19 cellular contexts compared by ENCODE assay signal in genomic region chr14:89856871-89857345, GRCh38.
DNase-seq lines count a peak whose midpoint lies in the region; ATAC-seq, FAIRE-seq and TF ChIP-seq lines count a peak whose summit lies in the region.
"Had no signal": no experiment of that assay in that cellular context is flagged by ENCODE, and none has a peak within 500 bp of the region (broad histone marks: within the 10 kb centered on the region; RNA-seq: fewer than 3 reads in every experiment).

No MANE protein-coding gene starts in this region.

- in situ Hi-C loops in Panc1 (cut with HindIII; ENCODE audit: low pct_unique_long_range_greater_than_20kb, low sequenced_read_pairs), result no loop called here

- POLR2A ChIA-PET in Panc1 (lab: Charles Lee), result no interaction called here

- H3K4me3 ChIP-seq in Panc1 (ENCODE audit: low read depth in 2 of 2, low read length in 2 of 2) (no peak overlapping the region), epithelial cell of esophagus (ENCODE audit: low read length) (no peak overlapping the region), pancreas (no peak overlapping the region), neuronal stem cell (ENCODE audit: low read length in 2 of 2) (no peak overlapping the region)
- H3K4me3 ChIP-seq: colonic mucosa, uterus had no signal

- no TSS peak for BruUV-seq in Panc1 (replicated peaks; lab: Mats Ljungman, UMichigan)

- CTCF ChIA-PET in Panc1 (lab: Charles Lee), result no interaction called here

- intact Hi-C loops in Panc1 (cut with micrococcal nuclease; ENCODE audit: unreplicated experiment), result no loop called here
- intact Hi-C loops in pancreas (cut with DNase I), result no loop called here

- peak; percentile 12; the same call in 1 of the 2 replicates for ATAC-seq in Panc1
- ATAC-seq in pancreas, result peak; percentile 23 to 46 (median 28)
- ATAC-seq in GM18505 (IDR thresholded peaks at IDR 0.05; ENCODE audit: unreplicated experiment), result no peak
- ATAC-seq: activated CD4-positive, alpha-beta T cell treated with anti-CD3 and anti-CD28 coated beads for 36 hours; activated CD8-positive, alpha-beta memory T cell treated with anti-CD3 and anti-CD28 coated beads, Interleukin-2, amount 10 ng/mL, durations not matched to agents 7 days and 5 days had no signal

- no peak overlapping the region for H4K8ac ChIP-seq in neuronal stem cell (ENCODE audit: low read depth, low read length)

- H3K23ac ChIP-seq in neuronal stem cell (ENCODE audit: low read depth, low read length, poor library complexity), result no peak overlapping the region

- H3K9me3 ChIP-seq in Panc1 (ENCODE audit: control insufficient read depth, insufficient read depth, low read depth, low read length) (no peaks in the 10 kb centered on the region), pancreas (no peaks in the 10 kb centered on the region), neuronal stem cell (replicated peaks in 1 of 2; ENCODE audit: control insufficient read depth in 2 of 2, insufficient read depth in 1 of 2, low read depth in 1 of 2, low read length in 2 of 2) (no peaks in the 10 kb centered on the region)
- H3K9me3 ChIP-seq: colonic mucosa, uterus had no signal

- no peak overlapping the region for H3K18ac ChIP-seq in neuronal stem cell (ENCODE audit: low read length)

- H3K27ac ChIP-seq in Panc1 (ENCODE audit: low read length), result no peak overlapping the region
- no peak overlapping the region for H3K27ac ChIP-seq in pancreas
- no peak overlapping the region for H3K27ac ChIP-seq in neuronal stem cell (replicated peaks; ENCODE audit: low read length)
- H3K27ac ChIP-seq: colonic mucosa, uterus had no signal

- H3K4me1 ChIP-seq in Panc1 (ENCODE audit: control insufficient read depth, insufficient read depth, low read length), result no peaks in the 10 kb centered on the region
- H3K4me1 ChIP-seq in pancreas, result peaks cover 0 to 5% (median 0%) of the 10 kb centered on the region in 3 donors
- no peaks in the 10 kb centered on the region for H3K4me1 ChIP-seq in neuronal stem cell (ENCODE audit: control insufficient read depth in 2 of 2, insufficient read depth in 1 of 2, low read depth in 1 of 2, low read length in 2 of 2)
- H3K4me1 ChIP-seq: colonic mucosa, uterus had no signal

- no peaks in the 10 kb centered on the region for H3K79me1 ChIP-seq in neuronal stem cell (ENCODE audit: low read depth, low read length)

- H2BK5ac ChIP-seq in neuronal stem cell (ENCODE audit: low read length), result no peak overlapping the region

- no peak overlapping the region for H3K4me2 ChIP-seq in neuronal stem cell (ENCODE audit: insufficient read depth, low read length, poor library complexity, severe bottlenecking)

- no peak overlapping the region for H2BK15ac ChIP-seq in neuronal stem cell (ENCODE audit: low read length)

- H2BK120ac ChIP-seq in neuronal stem cell (ENCODE audit: low read depth, low read length), result no peak overlapping the region

- no peak for TF ChIP-seq CTCF in Panc1 (IDR thresholded peaks at IDR 0.05)
- TF ChIP-seq CTCF in epithelial cell of esophagus (IDR thresholded peaks at IDR 0.05; ENCODE audit: insufficient read depth, low read depth, low read length, missing control alignments), result no peak
- TF ChIP-seq CTCF in pancreas (IDR thresholded peaks at IDR 0.05), result no peak

- WGBS in pancreas, 2 donors, result 46 to 47% methylated on average over 1 of the region's 1 CpG
- no CpG with 5 or more reads among the region's 1 CpG for WGBS in neuronal stem cell (ENCODE audit: extremely low coverage in 2 of 2, insufficient read length in 2 of 2, insufficient replicate concordance in 1 of 2), 2 donors

- DNase-seq in EH (ENCODE audit: low read depth) (peak; percentile 66), Panc1 (ENCODE audit: low read depth, low spot score) (no peak), epithelial cell of esophagus (ENCODE audit: low read depth) (peak; percentile 34), pancreas (no peak), neuronal stem cell (ENCODE audit: low spot score) (no peak), A172 (ENCODE audit: low spot score) (no peak), NCI-H524 (lab: John Stamatoyannopoulos, UW) (no peak)
- DNase-seq: activated CD4-positive, alpha-beta T cell treated with anti-CD3 and anti-CD28 coated beads for 36 hours; activated CD8-positive, alpha-beta memory T cell treated with anti-CD3 and anti-CD28 coated beads, Interleukin-2, amount 10 ng/mL, durations not matched to agents 7 days and 5 days; activated effector memory CD4-positive, alpha-beta T cell treated with Interleukin-2 at 50 U/mL for 16 hours; amniotic stem cell; colonic mucosa; GF-D8; NCI-H1436; NCI-H2171 treated with DMSO at 0.1 percent for 48 hours; uterus had no signal

- FAIRE-seq in pancreas (lab: Jason Lieb, UNC), result no peak
- FAIRE-seq: GM12891, RCC 7860 had no signal

- H2AK5ac ChIP-seq in neuronal stem cell (ENCODE audit: low read depth, low read length), result no peak overlapping the region

- H3K36me3 ChIP-seq in Panc1 (ENCODE audit: control insufficient read depth, insufficient read depth, low read length), result no peaks in the 10 kb centered on the region
- H3K36me3 ChIP-seq in pancreas, result no peaks in the 10 kb centered on the region
- H3K36me3 ChIP-seq in neuronal stem cell (replicated peaks in 1 of 2; ENCODE audit: control insufficient read depth in 2 of 2, insufficient read depth in 2 of 2, low read length in 2 of 2), result no peaks in the 10 kb centered on the region
- H3K36me3 ChIP-seq: colonic mucosa, uterus had no signal

- H2BK12ac ChIP-seq in neuronal stem cell (ENCODE audit: low read length), result no peak overlapping the region

- H3K27me3 ChIP-seq in Panc1 (ENCODE audit: control insufficient read depth, insufficient read depth, low read length) (no peaks in the 10 kb centered on the region), pancreas (no peaks in the 10 kb centered on the region), neuronal stem cell (ENCODE audit: control insufficient read depth in 3 of 3, insufficient read depth in 3 of 3, low read depth in 1 of 3, low read length in 3 of 3) (peaks cover 0 to 2% (median 0%) of the 10 kb centered on the region in 3 experiments)
- H3K27me3 ChIP-seq: colonic mucosa, uterus had no signal

- no peak overlapping the region for H3K9ac ChIP-seq in neuronal stem cell (ENCODE audit: low read depth, low read length, poor library complexity)

- no peak overlapping the region for H3K4ac ChIP-seq in neuronal stem cell (ENCODE audit: low read length)

- no peak for TF ChIP-seq POLR2A in GM18505 (IDR thresholded peaks at IDR 0.05; ENCODE audit: borderline replicate concordance, extremely low read depth, insufficient read depth, insufficient read length)

- H2AFZ ChIP-seq in neuronal stem cell (ENCODE audit: low read length), result no peak overlapping the region

- H3K14ac ChIP-seq in neuronal stem cell (ENCODE audit: low read length), result no peak overlapping the region

- H4K91ac ChIP-seq in neuronal stem cell (ENCODE audit: low read depth, low read length, poor library complexity), result no peak overlapping the region

Comparison
In these comparisons a context has a peak if more than half of its experiments do, and no peak if none do; other contexts are left out.
1. DNase-seq: peak in EH (single experiment) and epithelial cell of esophagus (single experiment); none in Panc1 (single experiment), pancreas (0 of 6), neuronal stem cell (single experiment), A172 (single experiment) and NCI-H524 (0 of 2).